ENCODE assay signal across 1 cellular context in the genomic region with DNA sequence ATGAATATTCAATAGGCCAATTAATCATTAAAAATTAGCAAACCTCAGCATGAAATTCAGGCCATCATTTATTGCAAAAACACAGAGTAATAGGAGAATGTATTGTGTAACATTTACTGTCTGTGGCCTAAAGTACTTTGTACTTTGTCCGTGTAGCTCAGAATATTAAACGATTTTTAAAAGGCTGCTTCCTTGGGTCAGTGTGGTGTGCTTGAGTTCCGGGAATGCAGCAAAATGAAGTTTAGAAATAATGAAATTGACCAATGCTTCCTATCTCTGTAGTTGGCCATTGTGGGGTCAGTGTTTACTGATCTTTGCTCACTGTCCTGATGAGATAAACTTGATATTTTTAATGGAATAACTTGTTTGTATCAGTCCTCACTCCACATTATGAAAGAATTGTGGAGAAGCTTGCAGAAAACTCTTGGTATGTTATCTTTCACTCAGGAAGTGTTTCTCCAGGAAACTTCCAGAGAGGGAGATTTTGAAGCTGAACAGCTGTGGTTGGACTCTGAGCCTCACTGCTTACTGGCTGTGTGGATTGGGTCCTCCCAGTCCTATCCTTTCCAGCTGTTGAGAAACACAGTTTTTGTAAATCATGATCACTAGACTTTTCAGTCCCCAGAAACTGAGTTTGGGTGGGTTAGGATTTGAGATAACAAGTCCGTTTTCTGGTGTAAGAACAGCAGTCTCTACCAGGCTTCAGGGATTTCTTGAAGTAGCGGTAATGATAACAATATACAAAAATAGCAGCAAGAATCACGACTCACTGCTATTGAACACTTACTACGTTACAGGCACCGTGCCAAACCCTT.
A peak's percentile ranks its signal among the peaks of the same experiment; 100 is the strongest.
TF ChIP-seq lines count a peak whose summit lies in the region.

No MANE protein-coding gene starts in this region.

TF ChIP-seq in HepG2, 621 proteins besides CTCF, POLR2A, EP300 and RAD21 (continued from another document and continues in another):
- TF ChIP-seq ZNF256 (CRISPR knock-in tag; conservative IDR thresholded peaks at IDR 0.05), result no peak
- TF ChIP-seq, protein P1, sequence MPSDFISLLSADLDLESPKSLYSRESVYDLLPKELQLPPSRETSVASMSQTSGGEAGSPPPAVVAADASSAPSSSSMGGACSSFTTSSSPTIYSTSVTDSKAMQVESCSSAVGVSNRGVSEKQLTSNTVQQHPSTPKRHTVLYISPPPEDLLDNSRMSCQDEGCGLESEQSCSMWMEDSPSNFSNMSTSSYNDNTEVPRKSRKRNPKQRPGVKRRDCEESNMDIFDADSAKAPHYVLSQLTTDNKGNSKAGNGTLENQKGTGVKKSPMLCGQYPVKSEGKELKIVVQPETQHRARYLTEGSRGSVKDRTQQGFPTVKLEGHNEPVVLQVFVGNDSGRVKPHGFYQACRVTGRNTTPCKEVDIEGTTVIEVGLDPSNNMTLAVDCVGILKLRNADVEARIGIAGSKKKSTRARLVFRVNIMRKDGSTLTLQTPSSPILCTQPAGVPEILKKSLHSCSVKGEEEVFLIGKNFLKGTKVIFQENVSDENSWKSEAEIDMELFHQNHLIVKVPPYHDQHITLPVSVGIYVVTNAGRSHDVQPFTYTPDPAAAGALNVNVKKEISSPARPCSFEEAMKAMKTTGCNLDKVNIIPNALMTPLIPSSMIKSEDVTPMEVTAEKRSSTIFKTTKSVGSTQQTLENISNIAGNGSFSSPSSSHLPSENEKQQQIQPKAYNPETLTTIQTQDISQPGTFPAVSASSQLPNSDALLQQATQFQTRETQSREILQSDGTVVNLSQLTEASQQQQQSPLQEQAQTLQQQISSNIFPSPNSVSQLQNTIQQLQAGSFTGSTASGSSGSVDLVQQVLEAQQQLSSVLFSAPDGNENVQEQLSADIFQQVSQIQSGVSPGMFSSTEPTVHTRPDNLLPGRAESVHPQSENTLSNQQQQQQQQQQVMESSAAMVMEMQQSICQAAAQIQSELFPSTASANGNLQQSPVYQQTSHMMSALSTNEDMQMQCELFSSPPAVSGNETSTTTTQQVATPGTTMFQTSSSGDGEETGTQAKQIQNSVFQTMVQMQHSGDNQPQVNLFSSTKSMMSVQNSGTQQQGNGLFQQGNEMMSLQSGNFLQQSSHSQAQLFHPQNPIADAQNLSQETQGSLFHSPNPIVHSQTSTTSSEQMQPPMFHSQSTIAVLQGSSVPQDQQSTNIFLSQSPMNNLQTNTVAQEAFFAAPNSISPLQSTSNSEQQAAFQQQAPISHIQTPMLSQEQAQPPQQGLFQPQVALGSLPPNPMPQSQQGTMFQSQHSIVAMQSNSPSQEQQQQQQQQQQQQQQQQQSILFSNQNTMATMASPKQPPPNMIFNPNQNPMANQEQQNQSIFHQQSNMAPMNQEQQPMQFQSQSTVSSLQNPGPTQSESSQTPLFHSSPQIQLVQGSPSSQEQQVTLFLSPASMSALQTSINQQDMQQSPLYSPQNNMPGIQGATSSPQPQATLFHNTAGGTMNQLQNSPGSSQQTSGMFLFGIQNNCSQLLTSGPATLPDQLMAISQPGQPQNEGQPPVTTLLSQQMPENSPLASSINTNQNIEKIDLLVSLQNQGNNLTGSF (CRISPR knock-in tag; IDR thresholded peaks at IDR 0.05), result no peak
- no peak for TF ChIP-seq ZNF224 (CRISPR knock-in tag; IDR thresholded peaks at IDR 0.05)
- TF ChIP-seq SSRP1 (CRISPR knock-in tag; IDR thresholded peaks at IDR 0.05), result no peak
- no peak for TF ChIP-seq ZFAT (CRISPR knock-in tag; conservative IDR thresholded peaks at IDR 0.05)
- no peak for TF ChIP-seq ZSCAN29 (CRISPR knock-in tag; conservative IDR thresholded peaks at IDR 0.05)
- TF ChIP-seq XRCC5 (optimal IDR thresholded peaks at IDR 0.05; ENCODE audit: low read length), result no peak
- no peak for TF ChIP-seq FOXP1 (IDR thresholded peaks at IDR 0.05)
- TF ChIP-seq FOXP1 (CRISPR knock-in tag; IDR thresholded peaks at IDR 0.05), result no peak
- TF ChIP-seq HDAC1 (CRISPR knock-in tag; IDR thresholded peaks at IDR 0.05), result peak; percentile 44; the same call in 1 of the 2 replicates
- TF ChIP-seq HOXA3 (CRISPR knock-in tag; IDR thresholded peaks at IDR 0.05), result 0 out of 2 replicates have a peak, but pooled peaks have one; percentile 25
- TF ChIP-seq PCBP2 (optimal IDR thresholded peaks at IDR 0.05; ENCODE audit: low read depth, low read length, poor library complexity, severe bottlenecking), result no peak
- TF ChIP-seq, protein P2, sequence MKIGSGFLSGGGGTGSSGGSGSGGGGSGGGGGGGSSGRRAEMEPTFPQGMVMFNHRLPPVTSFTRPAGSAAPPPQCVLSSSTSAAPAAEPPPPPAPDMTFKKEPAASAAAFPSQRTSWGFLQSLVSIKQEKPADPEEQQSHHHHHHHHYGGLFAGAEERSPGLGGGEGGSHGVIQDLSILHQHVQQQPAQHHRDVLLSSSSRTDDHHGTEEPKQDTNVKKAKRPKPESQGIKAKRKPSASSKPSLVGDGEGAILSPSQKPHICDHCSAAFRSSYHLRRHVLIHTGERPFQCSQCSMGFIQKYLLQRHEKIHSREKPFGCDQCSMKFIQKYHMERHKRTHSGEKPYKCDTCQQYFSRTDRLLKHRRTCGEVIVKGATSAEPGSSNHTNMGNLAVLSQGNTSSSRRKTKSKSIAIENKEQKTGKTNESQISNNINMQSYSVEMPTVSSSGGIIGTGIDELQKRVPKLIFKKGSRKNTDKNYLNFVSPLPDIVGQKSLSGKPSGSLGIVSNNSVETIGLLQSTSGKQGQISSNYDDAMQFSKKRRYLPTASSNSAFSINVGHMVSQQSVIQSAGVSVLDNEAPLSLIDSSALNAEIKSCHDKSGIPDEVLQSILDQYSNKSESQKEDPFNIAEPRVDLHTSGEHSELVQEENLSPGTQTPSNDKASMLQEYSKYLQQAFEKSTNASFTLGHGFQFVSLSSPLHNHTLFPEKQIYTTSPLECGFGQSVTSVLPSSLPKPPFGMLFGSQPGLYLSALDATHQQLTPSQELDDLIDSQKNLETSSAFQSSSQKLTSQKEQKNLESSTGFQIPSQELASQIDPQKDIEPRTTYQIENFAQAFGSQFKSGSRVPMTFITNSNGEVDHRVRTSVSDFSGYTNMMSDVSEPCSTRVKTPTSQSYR (CRISPR knock-in tag; IDR thresholded peaks at IDR 0.05; ENCODE audit: borderline replicate concordance), result 0 out of 2 replicates have a peak, but pooled peaks have one; percentile 17
- no peak for TF ChIP-seq HES4 (CRISPR knock-in tag; IDR thresholded peaks at IDR 0.05; ENCODE audit: borderline replicate concordance)
- no peak for TF ChIP-seq ZMAT3 (CRISPR knock-in tag; conservative IDR thresholded peaks at IDR 0.05)
- peak; percentile 73; the same call in 1 of the 2 replicates for TF ChIP-seq EHMT2 (IDR thresholded peaks at IDR 0.05; ENCODE audit: borderline replicate concordance, low read depth, low read length)
- no peak for TF ChIP-seq TCF7L2 (IDR thresholded peaks at IDR 0.05; ENCODE audit: low read depth, low read length)
- TF ChIP-seq ZNF720 (CRISPR knock-in tag; IDR thresholded peaks at IDR 0.05), result no peak
- no peak for TF ChIP-seq ZNF335 (CRISPR knock-in tag; IDR thresholded peaks at IDR 0.05)
- no peak for TF ChIP-seq ZNF615 (CRISPR knock-in tag; IDR thresholded peaks at IDR 0.05; ENCODE audit: borderline replicate concordance)
- no peak for TF ChIP-seq HNF1A (IDR thresholded peaks at IDR 0.05; ENCODE audit: low read depth)
- no peak; the same call in 1 of the 2 replicates for TF ChIP-seq HNF1A (CRISPR knock-in tag; IDR thresholded peaks at IDR 0.05; ENCODE audit: borderline replicate concordance)
- no peak for TF ChIP-seq HIC2 (CRISPR knock-in tag; IDR thresholded peaks at IDR 0.05; ENCODE audit: low read depth)
- TF ChIP-seq HNRNPK (IDR thresholded peaks at IDR 0.05; ENCODE audit: low read depth, low read length, poor library complexity, severe bottlenecking), result no peak
- no peak for TF ChIP-seq SIN3B (IDR thresholded peaks at IDR 0.05; ENCODE audit: low read length)
- TF ChIP-seq ZNF775 (CRISPR knock-in tag; IDR thresholded peaks at IDR 0.05; ENCODE audit: borderline replicate concordance), result no peak
- TF ChIP-seq TOPORS (CRISPR knock-in tag; IDR thresholded peaks at IDR 0.05), result no peak
- TF ChIP-seq PCBP1 (IDR thresholded peaks at IDR 0.05; ENCODE audit: borderline replicate concordance, low read depth, low read length), result no peak
- no peak for TF ChIP-seq GLI4 (CRISPR knock-in tag; IDR thresholded peaks at IDR 0.05; ENCODE audit: borderline replicate concordance)
- no peak for TF ChIP-seq ZZZ3 (CRISPR knock-in tag; IDR thresholded peaks at IDR 0.05; ENCODE audit: borderline replicate concordance)
- no peak for TF ChIP-seq ZNF556 (CRISPR knock-in tag; IDR thresholded peaks at IDR 0.05; ENCODE audit: borderline replicate concordance)
- TF ChIP-seq ZFP91 (CRISPR knock-in tag; IDR thresholded peaks at IDR 0.05; ENCODE audit: borderline replicate concordance), result no peak
- no peak for TF ChIP-seq RAD51 (IDR thresholded peaks at IDR 0.05; ENCODE audit: borderline replicate concordance)
- TF ChIP-seq, protein P3, sequence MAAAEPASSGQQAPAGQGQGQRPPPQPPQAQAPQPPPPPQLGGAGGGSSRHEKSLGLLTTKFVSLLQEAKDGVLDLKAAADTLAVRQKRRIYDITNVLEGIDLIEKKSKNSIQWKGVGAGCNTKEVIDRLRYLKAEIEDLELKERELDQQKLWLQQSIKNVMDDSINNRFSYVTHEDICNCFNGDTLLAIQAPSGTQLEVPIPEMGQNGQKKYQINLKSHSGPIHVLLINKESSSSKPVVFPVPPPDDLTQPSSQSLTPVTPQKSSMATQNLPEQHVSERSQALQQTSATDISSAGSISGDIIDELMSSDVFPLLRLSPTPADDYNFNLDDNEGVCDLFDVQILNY (CRISPR knock-in tag; conservative IDR thresholded peaks at IDR 0.05), result no peak
- TF ChIP-seq, protein P4, sequence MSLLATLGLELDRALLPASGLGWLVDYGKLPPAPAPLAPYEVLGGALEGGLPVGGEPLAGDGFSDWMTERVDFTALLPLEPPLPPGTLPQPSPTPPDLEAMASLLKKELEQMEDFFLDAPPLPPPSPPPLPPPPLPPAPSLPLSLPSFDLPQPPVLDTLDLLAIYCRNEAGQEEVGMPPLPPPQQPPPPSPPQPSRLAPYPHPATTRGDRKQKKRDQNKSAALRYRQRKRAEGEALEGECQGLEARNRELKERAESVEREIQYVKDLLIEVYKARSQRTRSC (CRISPR knock-in tag; IDR thresholded peaks at IDR 0.05; ENCODE audit: low read depth), result no peak
- 0 out of 2 replicates have a peak, but pooled peaks have one; percentile 15 for TF ChIP-seq ZNF670 (CRISPR knock-in tag; IDR thresholded peaks at IDR 0.05; ENCODE audit: borderline replicate concordance)
- no peak for TF ChIP-seq ZNF597 (CRISPR knock-in tag; IDR thresholded peaks at IDR 0.05)
- peak; percentile 38; the same call in 1 of the 2 replicates for TF ChIP-seq HDAC2 (CRISPR knock-in tag; IDR thresholded peaks at IDR 0.05)
- TF ChIP-seq ZNF562 (CRISPR knock-in tag; IDR thresholded peaks at IDR 0.05; ENCODE audit: borderline replicate concordance), result no peak
- TF ChIP-seq JDP2 (CRISPR knock-in tag; IDR thresholded peaks at IDR 0.05; ENCODE audit: borderline replicate concordance), result no peak
- TF ChIP-seq KLF15 (CRISPR knock-in tag; IDR thresholded peaks at IDR 0.05; ENCODE audit: borderline replicate concordance), result no peak
